13 cellular contexts compared by ENCODE assay signal in genomic region chr1:119662034-119662437, GRCh38. TPM values are rescaled to one million over a fixed set of nuclear protein-coding genes. Genes with fewer than 3 reads are reported as not detected.
A peak's percentile ranks its signal among the peaks of the same experiment; 100 is the strongest.
DNase-seq lines count a peak whose midpoint lies in the region; ATAC-seq and TF ChIP-seq lines count a peak whose summit lies in the region.
"Had no signal": no experiment of that assay in that cellular context is flagged by ENCODE, and none has a peak within 500 bp of the region (broad histone marks: within the 10 kb centered on the region; RNA-seq: fewer than 3 reads in every experiment).

No MANE protein-coding gene starts in this region.

- H3K27ac Mint-ChIP-seq in activated T-helper 2 cell treated with anti-CD3 and anti-CD28 coated beads, Interferon-gamma antibody, Interleukin-2, Interleukin-4, amounts not matched to agents 10 μg/mL and 5 μg/mL and 100 μg/mL, durations not matched to agents 14 hours and 24 hours and 36 hours: peak overlapping the region; percentile 12

- ATAC-seq in GM18511 (IDR thresholded peaks at IDR 0.05; ENCODE audit: unreplicated experiment): peak; percentile 68
- peak; percentile 78 for ATAC-seq in GM21390 (IDR thresholded peaks at IDR 0.05; ENCODE audit: unreplicated experiment)
- ATAC-seq in HG03025 (IDR thresholded peaks at IDR 0.05; ENCODE audit: low FRiP score, unreplicated experiment): peak; percentile 81
- ATAC-seq: lower lobe of right lung had no signal

- H3K79me2 ChIP-seq in mammary epithelial cell (ENCODE audit: insufficient read depth, low read length): no peaks in the 10 kb centered on the region

- no peak overlapping the region for H3K4me3 ChIP-seq in mammary epithelial cell (replicated peaks in 1 of 3; ENCODE audit: insufficient read depth in 1 of 3, low read depth in 2 of 3, low read length in 3 of 3)
- H3K4me3 ChIP-seq: coronary artery, lower lobe of right lung had no signal

- no TSS peak for BruUV-seq in mammary epithelial cell (replicated peaks; lab: Mats Ljungman, UMichigan)

- H3K27me3 ChIP-seq in mammary epithelial cell (ENCODE audit: insufficient read depth, low read length): no peaks in the 10 kb centered on the region

- H3K4me1 ChIP-seq in mammary epithelial cell (ENCODE audit: insufficient read depth, low read length): no peaks in the 10 kb centered on the region
- H3K4me1 ChIP-seq: BE2C had no signal

- H3K36me3 Mint-ChIP-seq in activated T-helper 2 cell treated with anti-CD3 and anti-CD28 coated beads, Interferon-gamma antibody, Interleukin-2, Interleukin-4, amounts not matched to agents 10 μg/mL and 5 μg/mL and 100 μg/mL, durations not matched to agents 14 hours and 24 hours and 36 hours (ENCODE audit: low read depth): no peaks in the 10 kb centered on the region

- H3K36me3 ChIP-seq in mammary epithelial cell (ENCODE audit: insufficient read depth, low read length): no peaks in the 10 kb centered on the region
- H3K36me3 ChIP-seq: BE2C, lower lobe of right lung had no signal

- in situ Hi-C loops in mammary epithelial cell (cut with MboI; ENCODE audit: low sequenced_read_pairs in 2 of 2): loop anchor here in 1 of 2 donors (5.0 kb wide), 1 partner anchor 50 kb away; no protein-coding TSS in a partner anchor

- dilution Hi-C loops in mammary epithelial cell (cut with HindIII; ENCODE audit: low sequenced_read_pairs): no loop called here

- no peaks in the 10 kb centered on the region for H4K20me1 ChIP-seq in mammary epithelial cell (ENCODE audit: insufficient read depth, low read length)

- no peak overlapping the region for H3K9ac ChIP-seq in mammary epithelial cell (ENCODE audit: insufficient read depth, low read length)

- 93% methylated on average over 3 of the region's 3 CpGs for WGBS in mammary epithelial cell (ENCODE audit: low coverage, missing lambda C conversion rate)

- H3K9me3 Mint-ChIP-seq in activated T-helper 2 cell treated with anti-CD3 and anti-CD28 coated beads, Interferon-gamma antibody, Interleukin-2, Interleukin-4, amounts not matched to agents 10 μg/mL and 5 μg/mL and 100 μg/mL, durations not matched to agents 14 hours and 24 hours and 36 hours: no peaks in the 10 kb centered on the region

- intact Hi-C loops in activated T-helper 2 cell treated with anti-CD3 and anti-CD28 coated beads, Interferon-gamma antibody, Interleukin-2, Interleukin-4, amounts not matched to agents 10 μg/mL and 5 μg/mL and 100 μg/mL, durations not matched to agents 14 hours and 24 hours and 36 hours (cut with micrococcal nuclease): loop anchor here (2.0 to 5.0 kb wide), 2 partner anchors 13 to 325 kb away; partner anchors contain the start of gene ZNF697
- intact Hi-C loops in mammary epithelial cell (cut with micrococcal nuclease): loop anchor here (10.0 kb wide), 1 partner anchor 187 kb away; no protein-coding TSS in a partner anchor

- H3K27ac ChIP-seq in mammary epithelial cell (ENCODE audit: insufficient read depth, low read depth, low read length): no peak overlapping the region
- H3K27ac ChIP-seq: coronary artery, lower lobe of right lung had no signal

- H3K4me1 Mint-ChIP-seq in activated T-helper 2 cell treated with anti-CD3 and anti-CD28 coated beads, Interferon-gamma antibody, Interleukin-2, Interleukin-4, amounts not matched to agents 10 μg/mL and 5 μg/mL and 100 μg/mL, durations not matched to agents 14 hours and 24 hours and 36 hours (ENCODE audit: low read depth): peaks cover 49% of the 10 kb centered on the region

- H2AFZ ChIP-seq in mammary epithelial cell (ENCODE audit: low read depth, low read length): no peak overlapping the region

- H3K27me3 Mint-ChIP-seq in activated T-helper 2 cell treated with anti-CD3 and anti-CD28 coated beads, Interferon-gamma antibody, Interleukin-2, Interleukin-4, amounts not matched to agents 10 μg/mL and 5 μg/mL and 100 μg/mL, durations not matched to agents 14 hours and 24 hours and 36 hours (ENCODE audit: low read depth): peaks cover 3% of the 10 kb centered on the region

- no peak for DNase-seq in activated T-helper 2 cell treated with anti-CD3 and anti-CD28 coated beads, Interferon-gamma antibody, Interleukin-2, Interleukin-4, amounts not matched to agents 10 μg/mL and 5 μg/mL and 100 μg/mL, durations not matched to agents 14 hours and 24 hours and 36 hours (ENCODE audit: low spot score)
- no peak for DNase-seq in MV-4-11 (lab: John Stamatoyannopoulos, UW)
- DNase-seq in mammary epithelial cell: no peak
- no peak for DNase-seq in NCI-H128 (lab: John Stamatoyannopoulos, UW; ENCODE audit: unreplicated experiment)
- no peak for DNase-seq in NAMALWA (ENCODE audit: low spot score)
- DNase-seq: BE2C, foreskin fibroblast, lower lobe of right lung, NCI-H2081 had no signal

- H3K9me3 ChIP-seq in mammary epithelial cell (replicated peaks; ENCODE audit: insufficient read depth, low read length): no peaks in the 10 kb centered on the region
- H3K9me3 ChIP-seq: BE2C, lower lobe of right lung had no signal

- no peak overlapping the region for H3K4me2 ChIP-seq in mammary epithelial cell (ENCODE audit: insufficient read depth, low read depth, low read length)

- CTCF ChIA-PET in mammary epithelial cell (lab: Charles Lee; ENCODE audit: low non-redundant PET): no interaction called here

- no peak for TF ChIP-seq CTCF in mammary epithelial cell (conservative IDR thresholded peaks at IDR 0.05 in 1 of 2, IDR thresholded peaks at IDR 0.05 in 1 of 2; ENCODE audit: extremely low read depth in 1 of 2, insufficient read depth in 1 of 2, low read depth in 1 of 2, low read length in 2 of 2)

- H3K4me3 Mint-ChIP-seq in activated T-helper 2 cell treated with anti-CD3 and anti-CD28 coated beads, Interferon-gamma antibody, Interleukin-2, Interleukin-4, amounts not matched to agents 10 μg/mL and 5 μg/mL and 100 μg/mL, durations not matched to agents 14 hours and 24 hours and 36 hours (ENCODE audit: low read depth): no peak overlapping the region

RNA-seq across cellular contexts. Expression of gene ZNF697, which starts 14.0 kb away (rescaled TPM):
- 12.6 and 13.0 TPM in 2 replicates for total RNA-seq in activated T-helper 2 cell treated with anti-CD3 and anti-CD28 coated beads, Interferon-gamma antibody, Interleukin-2, Interleukin-4, amounts not matched to agents 10 μg/mL and 5 μg/mL and 100 μg/mL, durations not matched to agents 14 hours and 24 hours and 36 hours
- total RNA-seq in mammary epithelial cell: 1 to 10 TPM; 7.3 to 9.4 TPM
- polyA plus RNA-seq in mammary epithelial cell: 1.8 TPM
- 5.2 TPM for polyA minus RNA-seq in mammary epithelial cell

RNA-seq across cellular contexts. Expression of gene PHGDH, which starts 49.7 kb away (rescaled TPM):
- 58.7 and 61.6 TPM in 2 replicates for total RNA-seq in activated T-helper 2 cell treated with anti-CD3 and anti-CD28 coated beads, Interferon-gamma antibody, Interleukin-2, Interleukin-4, amounts not matched to agents 10 μg/mL and 5 μg/mL and 100 μg/mL, durations not matched to agents 14 hours and 24 hours and 36 hours
- 100 to 1,000 TPM; 171 to 211 TPM for total RNA-seq in mammary epithelial cell
- 65.8 TPM for polyA plus RNA-seq in mammary epithelial cell
- 152 TPM for polyA minus RNA-seq in mammary epithelial cell
